23 cellular contexts compared by ENCODE assay signal in genomic region chrX:138294951-138295350, GRCh38.
A peak's percentile ranks its signal among the peaks of the same experiment; 100 is the strongest.
DNase-seq lines count a peak whose midpoint lies in the region; ATAC-seq, FAIRE-seq and TF ChIP-seq lines count a peak whose summit lies in the region.
"Had no signal": no experiment of that assay in that cellular context is flagged by ENCODE, and none has a peak within 500 bp of the region (broad histone marks: within the 10 kb centered on the region; RNA-seq: fewer than 3 reads in every experiment).

No MANE protein-coding gene starts in this region.

- no peaks in the 10 kb centered on the region for H3K4me1 ChIP-seq in mammary epithelial cell (ENCODE audit: insufficient read depth, low read length)
- no peaks in the 10 kb centered on the region for H3K4me1 ChIP-seq in GM23338 (ENCODE audit: insufficient read depth)
- H3K4me1 ChIP-seq in kidney (ENCODE audit: control insufficient read depth in 1 of 2, insufficient read depth in 1 of 2, low read depth in 1 of 2, low read length in 2 of 2): no peaks in the 10 kb centered on the region
- H3K4me1 ChIP-seq: A549; BLaER1 treated with 17β-estradiol and CSF1 and Interleukin-3, amounts not matched to agents 10 nM and 100 nM; Caco-2 had no signal

- dilution Hi-C loops in mammary epithelial cell (cut with HindIII; ENCODE audit: low sequenced_read_pairs): no loop called here

- no peak for FAIRE-seq in kidney (lab: Jason Lieb, UNC)
- FAIRE-seq: A549, D721Med, G401.6, GM12891, GM19239 had no signal

- H3K27ac ChIP-seq in mammary epithelial cell (ENCODE audit: insufficient read depth, low read depth, low read length): no peak overlapping the region
- no peak overlapping the region for H3K27ac ChIP-seq in GM23338 (ENCODE audit: low read depth)
- H3K27ac ChIP-seq in kidney (ENCODE audit: low read depth in 2 of 2, low read length in 2 of 2): no peak overlapping the region
- H3K27ac ChIP-seq: A549; BLaER1 treated with 17β-estradiol and CSF1 and Interleukin-3, amounts not matched to agents 10 nM and 100 nM; C4-2B had no signal

- TF ChIP-seq CTCF in MCF 10A (IDR thresholded peaks at IDR 0.05; ENCODE audit: unreplicated experiment): no peak
- TF ChIP-seq CTCF in mammary epithelial cell (conservative IDR thresholded peaks at IDR 0.05 in 1 of 2, IDR thresholded peaks at IDR 0.05 in 1 of 2; ENCODE audit: extremely low read depth in 1 of 2, insufficient read depth in 1 of 2, low read depth in 1 of 2, low read length in 2 of 2): no peak
- TF ChIP-seq CTCF in GM23338 (conservative IDR thresholded peaks at IDR 0.05; ENCODE audit: low read depth in 2 of 2): no peak
- TF ChIP-seq CTCF in kidney (IDR thresholded peaks at IDR 0.05; ENCODE audit: borderline replicate concordance, extremely low read depth, insufficient read depth): no peak

- CTCF ChIA-PET in MCF 10A (lab: Yijun Ruan, JAX): interaction anchor here (0.6 to 1.2 kb wide), 3 partner anchors 11 to 444 kb away, joined by 3 to 4 read pairs (median 3); no protein-coding TSS in a partner anchor
- CTCF ChIA-PET in mammary epithelial cell (lab: Charles Lee; ENCODE audit: low non-redundant PET): no interaction called here

- no peak overlapping the region for H3K4me3 Mint-ChIP-seq in MCF 10A (ENCODE audit: unreplicated experiment)
- no peak overlapping the region for H3K4me3 Mint-ChIP-seq in GM23338
- H3K4me3 Mint-ChIP-seq: B cell; CD4-positive, alpha-beta T cell; CD8-positive, alpha-beta T cell had no signal

- H3K4me3 ChIP-seq in mammary epithelial cell (replicated peaks in 1 of 3; ENCODE audit: insufficient read depth in 1 of 3, low read depth in 2 of 3, low read length in 3 of 3): no peak overlapping the region
- no peak overlapping the region for H3K4me3 ChIP-seq in GM23338
- no peak overlapping the region for H3K4me3 ChIP-seq in kidney (ENCODE audit: low read length in 2 of 2)
- H3K4me3 ChIP-seq: A549; BLaER1 treated with 17β-estradiol and CSF1 and Interleukin-3, amounts not matched to agents 10 nM and 100 nM had no signal

- 0% methylated on average over 1 of the region's 5 CpGs for WGBS in mammary epithelial cell (ENCODE audit: low coverage, missing lambda C conversion rate)

- H3K9me2 ChIP-seq in GM23338 (ENCODE audit: insufficient read depth): peaks cover 4% of the 10 kb centered on the region; the same call in 1 of the 2 replicates

- H3K27me3 ChIP-seq in mammary epithelial cell (ENCODE audit: insufficient read depth, low read length): no peaks in the 10 kb centered on the region
- no peaks in the 10 kb centered on the region for H3K27me3 ChIP-seq in GM23338 (ENCODE audit: insufficient read depth)

- no peak overlapping the region for H3K27ac Mint-ChIP-seq in MCF 10A (ENCODE audit: low read depth, unreplicated experiment)
- H3K27ac Mint-ChIP-seq in GM23338: peak overlapping the region; percentile 40; the same call in 1 of the 2 replicates
- H3K27ac Mint-ChIP-seq: B cell; CD4-positive, alpha-beta T cell; CD8-positive, alpha-beta T cell had no signal

- H3K36me3 ChIP-seq in mammary epithelial cell (ENCODE audit: insufficient read depth, low read length): no peaks in the 10 kb centered on the region
- H3K36me3 ChIP-seq in GM23338 (ENCODE audit: insufficient read depth): no peaks in the 10 kb centered on the region
- no peaks in the 10 kb centered on the region for H3K36me3 ChIP-seq in kidney (ENCODE audit: control insufficient read depth in 1 of 2, insufficient read depth in 2 of 2, low read length in 2 of 2)
- H3K36me3 ChIP-seq: BLaER1 treated with 17β-estradiol and CSF1 and Interleukin-3, amounts not matched to agents 10 nM and 100 nM had no signal

- BruUV-seq in MCF 10A (replicated peaks; lab: Mats Ljungman, UMichigan): no TSS peak
- no TSS peak for BruUV-seq in mammary epithelial cell (replicated peaks; lab: Mats Ljungman, UMichigan)

- H3K79me2 ChIP-seq in mammary epithelial cell (ENCODE audit: insufficient read depth, low read length) (no peaks in the 10 kb centered on the region), GM23338 (replicated peaks; ENCODE audit: insufficient read depth) (no peaks in the 10 kb centered on the region)

- peak; percentile 1 for DNase-seq in MCF 10A (ENCODE audit: unreplicated experiment)
- DNase-seq in mammary epithelial cell: no peak
- DNase-seq in GM23338 (ENCODE audit: low spot score): no peak
- DNase-seq in kidney: peak; percentile 15
- peak; percentile 61 for DNase-seq in posterior vena cava (ENCODE audit: low spot score)
- DNase-seq: 8988T; AML-193; Caco-2; Calu3; CD4-positive, alpha-beta T cell; CD8-positive, alpha-beta T cell; DMS79 treated with DMSO at 0.1 percent for 48 hours; GF-D8 had no signal

- H3K36me3 Mint-ChIP-seq in MCF 10A (ENCODE audit: insufficient read depth, unreplicated experiment) (no peaks in the 10 kb centered on the region), GM23338 (ENCODE audit: low read depth) (no peaks in the 10 kb centered on the region)
- H3K36me3 Mint-ChIP-seq: CD8-positive, alpha-beta T cell had no signal

- in situ Hi-C loops in mammary epithelial cell (cut with MboI; ENCODE audit: low sequenced_read_pairs in 2 of 2): no loop called here

- H2AFZ ChIP-seq in mammary epithelial cell (ENCODE audit: low read depth, low read length) (no peak overlapping the region), GM23338 (no peak overlapping the region)

- no peak overlapping the region for H3K9ac ChIP-seq in mammary epithelial cell (ENCODE audit: insufficient read depth, low read length)
- no peak overlapping the region for H3K9ac ChIP-seq in kidney (ENCODE audit: low read length in 2 of 2)
- H3K9ac ChIP-seq: BLaER1 treated with 17β-estradiol and CSF1 and Interleukin-3, amounts not matched to agents 10 nM and 100 nM had no signal

- no peaks in the 10 kb centered on the region for H3F3A ChIP-seq in GM23338 (replicated peaks; ENCODE audit: low read depth)

- peaks cover 10% of the 10 kb centered on the region for H3K9me3 ChIP-seq in mammary epithelial cell (replicated peaks; ENCODE audit: insufficient read depth, low read length)
- no peaks in the 10 kb centered on the region for H3K9me3 ChIP-seq in kidney (ENCODE audit: control insufficient read depth in 1 of 2, low read length in 2 of 2)
- H3K9me3 ChIP-seq: A549; BLaER1 treated with 17β-estradiol and CSF1 and Interleukin-3, amounts not matched to agents 10 nM and 100 nM; Caco-2 had no signal

- H3K27me3 Mint-ChIP-seq in MCF 10A (ENCODE audit: insufficient read depth, unreplicated experiment): no peaks in the 10 kb centered on the region
- peaks cover 3% of the 10 kb centered on the region for H3K27me3 Mint-ChIP-seq in GM23338 (ENCODE audit: insufficient read depth, low read depth, poor library complexity)
- H3K27me3 Mint-ChIP-seq: B cell; CD4-positive, alpha-beta T cell had no signal

- H3K9me3 Mint-ChIP-seq in MCF 10A (ENCODE audit: unreplicated experiment) (peaks cover 15% of the 10 kb centered on the region), GM23338 (no peaks in the 10 kb centered on the region)
- H3K9me3 Mint-ChIP-seq: CD4-positive, alpha-beta T cell; CD8-positive, alpha-beta T cell had no signal

- POLR2A ChIA-PET in MCF 10A (lab: Yijun Ruan, JAX): no interaction called here

- no peaks in the 10 kb centered on the region for H3K4me1 Mint-ChIP-seq in MCF 10A (ENCODE audit: insufficient read depth, unreplicated experiment)
- no peaks in the 10 kb centered on the region for H3K4me1 Mint-ChIP-seq in GM23338
- H3K4me1 Mint-ChIP-seq: B cell had no signal

- no peaks in the 10 kb centered on the region for H4K20me1 ChIP-seq in mammary epithelial cell (ENCODE audit: insufficient read depth, low read length)
- H4K20me1 ChIP-seq in GM23338 (replicated peaks; ENCODE audit: insufficient read depth): no peaks in the 10 kb centered on the region
- H4K20me1 ChIP-seq: BLaER1 treated with 17β-estradiol and CSF1 and Interleukin-3, amounts not matched to agents 10 nM and 100 nM had no signal

- H3K4me2 ChIP-seq in mammary epithelial cell (ENCODE audit: insufficient read depth, low read depth, low read length) (no peak overlapping the region), GM23338 (no peak overlapping the region)
- H3K4me2 ChIP-seq: A549; BLaER1 treated with 17β-estradiol and CSF1 and Interleukin-3, amounts not matched to agents 10 nM and 100 nM had no signal

- ATAC-seq in GM23338 (no peak), HG02885 (IDR thresholded peaks at IDR 0.05; ENCODE audit: poor library complexity, unreplicated experiment) (no peak), HG03175 (IDR thresholded peaks at IDR 0.05; ENCODE audit: unreplicated experiment) (no peak)
- ATAC-seq: A549; CD8-positive, alpha-beta T cell had no signal

- intact Hi-C loops in MCF 10A (cut with micrococcal nuclease) (no loop called here), mammary epithelial cell (cut with micrococcal nuclease) (no loop called here), kidney (cut with DNase I) (no loop called here), posterior vena cava (cut with DNase I) (no loop called here)

TF ChIP-seq in GM23338, 12 proteins besides CTCF, POLR2A, EP300 and RAD21:
- TF ChIP-seq ZNF114 (CRISPR knock-in tag; IDR thresholded peaks at IDR 0.05) (no peak), ZNF331 (CRISPR knock-in tag; IDR thresholded peaks at IDR 0.05; ENCODE audit: low read depth) (no peak), NANOG (IDR thresholded peaks at IDR 0.05; ENCODE audit: borderline replicate concordance) (no peak), CREB1 (CRISPR knock-in tag; IDR thresholded peaks at IDR 0.05; ENCODE audit: low read depth) (no peak)

Comparison
In these comparisons a context has a peak if more than half of its experiments do, and no peak if none do; other contexts are left out.
1. DNase-seq: peak in MCF 10A (single experiment), kidney (single experiment) and posterior vena cava (single experiment); none in mammary epithelial cell (single experiment) and GM23338 (single experiment).